Comparison of ENCODE assay signal across 8 cellular contexts in genomic region chr3:131174752-131175151, GRCh38.
A peak's percentile ranks its signal among the peaks of the same experiment; 100 is the strongest.
DNase-seq lines count a peak whose midpoint lies in the region; ATAC-seq and TF ChIP-seq lines count a peak whose summit lies in the region.

No MANE protein-coding gene starts in this region.

- CTCF ChIA-PET in A673 (lab: Charles Lee) = no interaction called here

- no peaks in the 10 kb centered on the region for H3K36me3 Mint-ChIP-seq in stimulated activated memory B cell treated with anti-CD40 and anti-IgM and Interleukin-4, amounts not matched to agents 10 μg/mL and 1 μg/mL and 100 μg/mL, for 72 hours

- H3K36me3 ChIP-seq in A673 (ENCODE audit: insufficient read depth, low read length, poor library complexity, severe bottlenecking) = no peaks in the 10 kb centered on the region

- H3K4me3 Mint-ChIP-seq in stimulated activated memory B cell treated with anti-CD40 and anti-IgM and Interleukin-4, amounts not matched to agents 10 μg/mL and 1 μg/mL and 100 μg/mL, for 72 hours = no peak overlapping the region

- H3K27ac Mint-ChIP-seq in stimulated activated memory B cell treated with anti-CD40 and anti-IgM and Interleukin-4, amounts not matched to agents 10 μg/mL and 1 μg/mL and 100 μg/mL, for 72 hours = no peak overlapping the region

- no peaks in the 10 kb centered on the region for H3K27me3 ChIP-seq in A673 (replicated peaks; ENCODE audit: insufficient read depth, low read depth, low read length, poor library complexity)

- intact Hi-C loops in A673 (cut with micrococcal nuclease; ENCODE audit: unreplicated experiment) = no loop called here

- DNase-seq in A673 (ENCODE audit: low spot score) (peak; percentile 2), putamen (ENCODE audit: low spot score) (no peak), SK-N-DZ (ENCODE audit: low spot score) (no peak)
- peak; percentile 0 to 5 for DNase-seq in activated CD4-positive, alpha-beta T cell treated with anti-CD3 and anti-CD28 coated beads, Interleukin-2, amount 50 U/mL, for 48 hours
- no peak for DNase-seq in stimulated activated naive CD4-positive, alpha-beta T cell treated with Interleukin-2 at 50 U/mL for 16 hours (lab: John Stamatoyannopoulos, UW)

- POLR2A ChIA-PET in A673 (lab: Charles Lee; ENCODE audit: low non-redundant PET) = no interaction called here

- BruUV-seq in A673 (replicated peaks; lab: Mats Ljungman, UMichigan) = no TSS peak

- peak; percentile 98 for ATAC-seq in GM18867 (IDR thresholded peaks at IDR 0.05; ENCODE audit: unreplicated experiment)
- peak; percentile 72 for ATAC-seq in HG03066 (IDR thresholded peaks at IDR 0.05; ENCODE audit: low read depth, unreplicated experiment)
- peak; percentile 78 for ATAC-seq in stimulated activated memory B cell treated with anti-CD40 and anti-IgM and Interleukin-4, amounts not matched to agents 10 μg/mL and 1 μg/mL and 100 μg/mL, for 72 hours

- no peak overlapping the region for H3K27ac ChIP-seq in A673 (ENCODE audit: low read depth, low read length, poor library complexity, severe bottlenecking)

- H3K4me3 ChIP-seq in A673 (ENCODE audit: low read depth, low read length, poor library complexity, severe bottlenecking) = no peak overlapping the region

- no peaks in the 10 kb centered on the region for H3K9me3 ChIP-seq in A673 (ENCODE audit: low read depth, low read length, poor library complexity, severe bottlenecking)

- no peaks in the 10 kb centered on the region for H3K27me3 Mint-ChIP-seq in stimulated activated memory B cell treated with anti-CD40 and anti-IgM and Interleukin-4, amounts not matched to agents 10 μg/mL and 1 μg/mL and 100 μg/mL, for 72 hours

- no peaks in the 10 kb centered on the region for H3K4me1 Mint-ChIP-seq in stimulated activated memory B cell treated with anti-CD40 and anti-IgM and Interleukin-4, amounts not matched to agents 10 μg/mL and 1 μg/mL and 100 μg/mL, for 72 hours

- no peaks in the 10 kb centered on the region for H3K9me3 Mint-ChIP-seq in stimulated activated memory B cell treated with anti-CD40 and anti-IgM and Interleukin-4, amounts not matched to agents 10 μg/mL and 1 μg/mL and 100 μg/mL, for 72 hours

- TF ChIP-seq CTCF in A673 (conservative IDR thresholded peaks at IDR 0.05; ENCODE audit: low read depth, low read length) = no peak

- H3K4me1 ChIP-seq in A673 (ENCODE audit: insufficient read depth, low read length, poor library complexity, severe bottlenecking) = no peaks in the 10 kb centered on the region

Comparison
In these comparisons a context has a peak if more than half of its experiments do, and no peak if none do; other contexts are left out.
1. DNase-seq: peak in A673 (single experiment) and activated CD4-positive, alpha-beta T cell treated with anti-CD3 and anti-CD28 coated beads, Interleukin-2, amount 50 U/mL, for 48 hours (2 of 2); none in putamen (single experiment), SK-N-DZ (single experiment) and stimulated activated naive CD4-positive, alpha-beta T cell treated with Interleukin-2 at 50 U/mL for 16 hours (single experiment).
2. Peak in every context shown above with its lines, with median percentiles within 50 percentile points of each other: ATAC-seq.